ENCODE assay signal across 2 cellular contexts in the genomic region with DNA sequence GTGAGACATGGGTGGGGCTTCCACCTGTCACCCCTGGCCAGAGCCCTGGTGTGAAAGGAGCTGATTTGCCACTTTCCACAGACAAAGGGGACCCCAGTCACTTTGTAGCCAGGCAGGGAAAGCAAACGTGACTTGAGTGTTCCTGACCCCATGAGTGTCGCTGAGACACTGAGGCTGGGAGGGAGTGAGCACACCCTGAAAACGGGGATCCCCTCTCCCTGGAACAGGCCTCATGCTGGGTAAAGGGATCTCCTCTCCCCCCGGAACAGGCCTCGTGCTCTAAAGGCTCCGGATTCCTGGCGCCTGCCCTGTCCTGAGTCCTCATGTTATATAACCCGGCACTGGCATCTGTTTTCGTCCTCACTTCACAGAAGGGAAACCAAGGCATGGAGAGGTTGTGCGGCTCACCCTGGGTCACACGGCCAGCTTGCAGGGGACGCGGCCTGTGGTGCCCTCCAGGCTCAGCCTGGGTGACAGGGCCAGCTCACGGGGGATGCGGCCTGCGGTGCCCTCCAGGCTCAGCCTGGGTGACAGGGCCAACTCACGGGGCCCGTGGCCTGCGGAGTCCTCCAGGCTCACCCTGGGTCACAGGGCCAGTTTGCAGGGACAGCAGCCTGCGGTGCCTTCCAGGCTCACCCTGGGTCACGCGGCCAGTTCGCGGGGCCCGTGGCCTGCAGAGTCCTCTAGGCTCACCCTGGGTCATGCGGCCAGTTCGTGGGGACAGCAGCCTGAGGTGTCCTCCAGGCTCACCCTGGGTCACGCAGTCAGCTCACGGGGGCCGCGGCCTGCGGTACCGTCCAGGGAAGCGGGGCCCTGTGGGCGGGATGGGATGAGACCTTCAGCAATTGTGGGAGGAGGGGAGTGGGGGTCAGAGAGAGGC.
TF ChIP-seq lines count a peak whose summit lies in the region.

No MANE protein-coding gene starts in this region.

TF ChIP-seq in SK-N-SH, 30 proteins besides CTCF, POLR2A, EP300 and RAD21 (continued from another document):
- TF ChIP-seq, protein P1, sequence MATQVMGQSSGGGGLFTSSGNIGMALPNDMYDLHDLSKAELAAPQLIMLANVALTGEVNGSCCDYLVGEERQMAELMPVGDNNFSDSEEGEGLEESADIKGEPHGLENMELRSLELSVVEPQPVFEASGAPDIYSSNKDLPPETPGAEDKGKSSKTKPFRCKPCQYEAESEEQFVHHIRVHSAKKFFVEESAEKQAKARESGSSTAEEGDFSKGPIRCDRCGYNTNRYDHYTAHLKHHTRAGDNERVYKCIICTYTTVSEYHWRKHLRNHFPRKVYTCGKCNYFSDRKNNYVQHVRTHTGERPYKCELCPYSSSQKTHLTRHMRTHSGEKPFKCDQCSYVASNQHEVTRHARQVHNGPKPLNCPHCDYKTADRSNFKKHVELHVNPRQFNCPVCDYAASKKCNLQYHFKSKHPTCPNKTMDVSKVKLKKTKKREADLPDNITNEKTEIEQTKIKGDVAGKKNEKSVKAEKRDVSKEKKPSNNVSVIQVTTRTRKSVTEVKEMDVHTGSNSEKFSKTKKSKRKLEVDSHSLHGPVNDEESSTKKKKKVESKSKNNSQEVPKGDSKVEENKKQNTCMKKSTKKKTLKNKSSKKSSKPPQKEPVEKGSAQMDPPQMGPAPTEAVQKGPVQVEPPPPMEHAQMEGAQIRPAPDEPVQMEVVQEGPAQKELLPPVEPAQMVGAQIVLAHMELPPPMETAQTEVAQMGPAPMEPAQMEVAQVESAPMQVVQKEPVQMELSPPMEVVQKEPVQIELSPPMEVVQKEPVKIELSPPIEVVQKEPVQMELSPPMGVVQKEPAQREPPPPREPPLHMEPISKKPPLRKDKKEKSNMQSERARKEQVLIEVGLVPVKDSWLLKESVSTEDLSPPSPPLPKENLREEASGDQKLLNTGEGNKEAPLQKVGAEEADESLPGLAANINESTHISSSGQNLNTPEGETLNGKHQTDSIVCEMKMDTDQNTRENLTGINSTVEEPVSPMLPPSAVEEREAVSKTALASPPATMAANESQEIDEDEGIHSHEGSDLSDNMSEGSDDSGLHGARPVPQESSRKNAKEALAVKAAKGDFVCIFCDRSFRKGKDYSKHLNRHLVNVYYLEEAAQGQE (IDR thresholded peaks at IDR 0.05; ENCODE audit: low read depth, low read length): no peak
- no peak for TF ChIP-seq RFX5 (IDR thresholded peaks at IDR 0.05; ENCODE audit: low read length)
TF ChIP-seq in SK-N-SH: peak in this region for 0.

TF ChIP-seq in HepG2, 621 proteins besides CTCF, POLR2A, EP300 and RAD21 (continued from another document):
- TF ChIP-seq, protein P2, sequence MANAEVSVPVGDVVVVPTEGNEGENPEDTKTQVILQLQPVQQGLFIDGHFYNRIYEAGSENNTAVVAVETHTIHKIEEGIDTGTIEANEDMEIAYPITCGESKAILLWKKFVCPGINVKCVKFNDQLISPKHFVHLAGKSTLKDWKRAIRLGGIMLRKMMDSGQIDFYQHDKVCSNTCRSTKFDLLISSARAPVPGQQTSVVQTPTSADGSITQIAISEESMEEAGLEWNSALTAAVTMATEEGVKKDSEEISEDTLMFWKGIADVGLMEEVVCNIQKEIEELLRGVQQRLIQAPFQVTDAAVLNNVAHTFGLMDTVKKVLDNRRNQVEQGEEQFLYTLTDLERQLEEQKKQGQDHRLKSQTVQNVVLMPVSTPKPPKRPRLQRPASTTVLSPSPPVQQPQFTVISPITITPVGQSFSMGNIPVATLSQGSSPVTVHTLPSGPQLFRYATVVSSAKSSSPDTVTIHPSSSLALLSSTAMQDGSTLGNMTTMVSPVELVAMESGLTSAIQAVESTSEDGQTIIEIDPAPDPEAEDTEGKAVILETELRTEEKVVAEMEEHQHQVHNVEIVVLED (CRISPR knock-in tag; IDR thresholded peaks at IDR 0.05; ENCODE audit: borderline replicate concordance): no peak
- no peak for TF ChIP-seq ZNF772 (CRISPR knock-in tag; IDR thresholded peaks at IDR 0.05)
- TF ChIP-seq, protein P3, sequence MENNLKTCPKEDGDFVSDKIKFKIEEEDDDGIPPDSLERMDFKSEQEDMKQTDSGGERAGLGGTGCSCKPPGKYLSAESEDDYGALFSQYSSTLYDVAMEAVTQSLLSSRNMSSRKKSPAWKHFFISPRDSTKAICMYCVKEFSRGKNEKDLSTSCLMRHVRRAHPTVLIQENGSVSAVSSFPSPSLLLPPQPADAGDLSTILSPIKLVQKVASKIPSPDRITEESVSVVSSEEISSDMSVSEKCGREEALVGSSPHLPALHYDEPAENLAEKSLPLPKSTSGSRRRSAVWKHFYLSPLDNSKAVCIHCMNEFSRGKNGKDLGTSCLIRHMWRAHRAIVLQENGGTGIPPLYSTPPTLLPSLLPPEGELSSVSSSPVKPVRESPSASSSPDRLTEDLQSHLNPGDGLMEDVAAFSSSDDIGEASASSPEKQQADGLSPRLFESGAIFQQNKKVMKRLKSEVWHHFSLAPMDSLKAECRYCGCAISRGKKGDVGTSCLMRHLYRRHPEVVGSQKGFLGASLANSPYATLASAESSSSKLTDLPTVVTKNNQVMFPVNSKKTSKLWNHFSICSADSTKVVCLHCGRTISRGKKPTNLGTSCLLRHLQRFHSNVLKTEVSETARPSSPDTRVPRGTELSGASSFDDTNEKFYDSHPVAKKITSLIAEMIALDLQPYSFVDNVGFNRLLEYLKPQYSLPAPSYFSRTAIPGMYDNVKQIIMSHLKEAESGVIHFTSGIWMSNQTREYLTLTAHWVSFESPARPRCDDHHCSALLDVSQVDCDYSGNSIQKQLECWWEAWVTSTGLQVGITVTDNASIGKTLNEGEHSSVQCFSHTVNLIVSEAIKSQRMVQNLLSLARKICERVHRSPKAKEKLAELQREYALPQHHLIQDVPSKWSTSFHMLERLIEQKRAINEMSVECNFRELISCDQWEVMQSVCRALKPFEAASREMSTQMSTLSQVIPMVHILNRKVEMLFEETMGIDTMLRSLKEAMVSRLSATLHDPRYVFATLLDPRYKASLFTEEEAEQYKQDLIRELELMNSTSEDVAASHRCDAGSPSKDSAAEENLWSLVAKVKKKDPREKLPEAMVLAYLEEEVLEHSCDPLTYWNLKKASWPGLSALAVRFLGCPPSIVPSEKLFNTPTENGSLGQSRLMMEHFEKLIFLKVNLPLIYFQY (CRISPR knock-in tag; IDR thresholded peaks at IDR 0.05; ENCODE audit: borderline replicate concordance): no peak
- TF ChIP-seq, protein P4, sequence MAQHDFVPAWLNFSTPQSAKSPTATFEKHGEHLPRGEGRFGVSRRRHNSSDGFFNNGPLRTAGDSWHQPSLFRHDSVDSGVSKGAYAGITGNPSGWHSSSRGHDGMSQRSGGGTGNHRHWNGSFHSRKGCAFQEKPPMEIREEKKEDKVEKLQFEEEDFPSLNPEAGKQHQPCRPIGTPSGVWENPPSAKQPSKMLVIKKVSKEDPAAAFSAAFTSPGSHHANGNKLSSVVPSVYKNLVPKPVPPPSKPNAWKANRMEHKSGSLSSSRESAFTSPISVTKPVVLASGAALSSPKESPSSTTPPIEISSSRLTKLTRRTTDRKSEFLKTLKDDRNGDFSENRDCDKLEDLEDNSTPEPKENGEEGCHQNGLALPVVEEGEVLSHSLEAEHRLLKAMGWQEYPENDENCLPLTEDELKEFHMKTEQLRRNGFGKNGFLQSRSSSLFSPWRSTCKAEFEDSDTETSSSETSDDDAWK (CRISPR knock-in tag; IDR thresholded peaks at IDR 0.05): no peak
- no peak for TF ChIP-seq JARID2 (CRISPR knock-in tag; IDR thresholded peaks at IDR 0.05; ENCODE audit: insufficient replicate concordance)
- no peak for TF ChIP-seq PAF1 (CRISPR knock-in tag; IDR thresholded peaks at IDR 0.05)
- TF ChIP-seq SP5 (CRISPR knock-in tag; IDR thresholded peaks at IDR 0.05; ENCODE audit: borderline replicate concordance, low read depth): no peak
- no peak for TF ChIP-seq RFXANK (CRISPR knock-in tag; IDR thresholded peaks at IDR 0.05)
